ENCODE assay signal across 8 cellular contexts in genomic region chr14:56874375-56874774, GRCh38.
DNase-seq lines count a peak whose midpoint lies in the region; ATAC-seq and TF ChIP-seq lines count a peak whose summit lies in the region.

No MANE protein-coding gene starts in this region.

- H3K4me1 Mint-ChIP-seq in endothelial cell (ENCODE audit: unreplicated experiment), result no peaks in the 10 kb centered on the region

- no peaks in the 10 kb centered on the region for H3K36me3 Mint-ChIP-seq in endothelial cell (ENCODE audit: low read depth, unreplicated experiment)

- H3K27me3 Mint-ChIP-seq in endothelial cell (ENCODE audit: unreplicated experiment), result peaks cover 2% of the 10 kb centered on the region

- no peak overlapping the region for H3K4me3 Mint-ChIP-seq in endothelial cell (ENCODE audit: unreplicated experiment)

- H3K27ac Mint-ChIP-seq in endothelial cell (ENCODE audit: unreplicated experiment), result no peak overlapping the region

- peak; percentile 3 for DNase-seq in stimulated activated CD4-positive, alpha-beta T cell treated with anti-CD3 and anti-CD28 coated beads, Interleukin-15, amount 100 ng/mL, for 24 hours
- DNase-seq in stimulated activated CD4-positive, alpha-beta T cell treated with anti-CD3 and anti-CD28 coated beads, Interleukin-4, amount 100 ng/mL, for 4 hours, result no peak
- DNase-seq in NCI-H2227 treated with DMSO at 0.1 percent for 48 hours (lab: John Stamatoyannopoulos, UW), result peak; percentile 11
- peak; percentile 53 for DNase-seq in endothelial cell (ENCODE audit: low spot score)
- no peak for DNase-seq in anterior cingulate cortex (lab: John Stamatoyannopoulos, UW)
- no peak for DNase-seq in activated gamma-delta T cell (lab: John Stamatoyannopoulos, UW)
- no peak for DNase-seq in central memory CD4-positive, alpha-beta T cell

- TF ChIP-seq CTCF in endothelial cell (IDR thresholded peaks at IDR 0.05; ENCODE audit: unreplicated experiment), result peak; percentile 38

- no peaks in the 10 kb centered on the region for H3K9me3 Mint-ChIP-seq in endothelial cell (ENCODE audit: unreplicated experiment)

- no peak for ATAC-seq in GM21737 (IDR thresholded peaks at IDR 0.05; ENCODE audit: unreplicated experiment)

Comparison
In these comparisons a context has a peak if more than half of its experiments do, and no peak if none do; other contexts are left out.
1. DNase-seq: peak in stimulated activated CD4-positive, alpha-beta T cell treated with anti-CD3 and anti-CD28 coated beads, Interleukin-15, amount 100 ng/mL, for 24 hours (single experiment), NCI-H2227 treated with DMSO at 0.1 percent for 48 hours (single experiment) and endothelial cell (single experiment); none in stimulated activated CD4-positive, alpha-beta T cell treated with anti-CD3 and anti-CD28 coated beads, Interleukin-4, amount 100 ng/mL, for 4 hours (0 of 2), anterior cingulate cortex (0 of 58), activated gamma-delta T cell (single experiment) and central memory CD4-positive, alpha-beta T cell (single experiment).